In the genomic region with DNA sequence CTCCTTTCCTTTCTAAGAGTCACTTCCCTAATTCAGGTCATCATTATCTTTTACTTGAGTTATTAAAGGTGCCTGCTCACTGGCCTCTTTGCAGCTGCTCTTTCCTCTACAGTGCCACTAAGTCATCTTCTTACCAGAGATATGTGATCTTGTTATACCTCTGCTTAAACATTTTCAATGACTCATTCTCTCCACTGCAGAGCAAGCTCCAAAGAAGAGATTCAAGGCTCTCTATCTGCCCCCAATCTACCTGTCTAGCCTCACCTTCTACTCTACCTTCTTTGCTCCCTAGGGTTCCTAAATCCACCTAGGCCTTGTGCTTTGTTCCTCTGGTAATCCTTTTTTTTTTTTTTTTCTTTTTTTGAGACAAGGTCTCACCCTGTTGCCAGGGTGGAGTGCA, we compare ENCODE assay signal across 2 cellular contexts.
A peak's percentile ranks its signal among the peaks of the same experiment; 100 is the strongest.
TF ChIP-seq lines count a peak whose summit lies in the region.

No MANE protein-coding gene starts in this region.

TF ChIP-seq in K562, 482 proteins besides CTCF, POLR2A, EP300 and RAD21:
- no peak for TF ChIP-seq JUND (IDR thresholded peaks at IDR 0.05; ENCODE audit: borderline replicate concordance, low read depth, low read length)
- peak; percentile 20; the same call in 1 of the 3 replicates for TF ChIP-seq JUND (tag; IDR thresholded peaks at IDR 0.05; ENCODE audit: borderline replicate concordance, low read depth, low read length)
- TF ChIP-seq TGIF2 (CRISPR knock-in tag; IDR thresholded peaks at IDR 0.05): no peak
- TF ChIP-seq IFI16 (CRISPR knock-in tag; IDR thresholded peaks at IDR 0.05): no peak
- no peak for TF ChIP-seq ZC3H11A (IDR thresholded peaks at IDR 0.05; ENCODE audit: low read depth, low read length)
- no peak for TF ChIP-seq ZNF75A (CRISPR knock-in tag; IDR thresholded peaks at IDR 0.05)
- no peak for TF ChIP-seq SRF (CRISPR knock-in tag; IDR thresholded peaks at IDR 0.05)
- no peak for TF ChIP-seq KAT2B (IDR thresholded peaks at IDR 0.05; ENCODE audit: low read depth, low read length)
- TF ChIP-seq ZNF184 (CRISPR knock-in tag; IDR thresholded peaks at IDR 0.05): no peak
- TF ChIP-seq, protein P1, sequence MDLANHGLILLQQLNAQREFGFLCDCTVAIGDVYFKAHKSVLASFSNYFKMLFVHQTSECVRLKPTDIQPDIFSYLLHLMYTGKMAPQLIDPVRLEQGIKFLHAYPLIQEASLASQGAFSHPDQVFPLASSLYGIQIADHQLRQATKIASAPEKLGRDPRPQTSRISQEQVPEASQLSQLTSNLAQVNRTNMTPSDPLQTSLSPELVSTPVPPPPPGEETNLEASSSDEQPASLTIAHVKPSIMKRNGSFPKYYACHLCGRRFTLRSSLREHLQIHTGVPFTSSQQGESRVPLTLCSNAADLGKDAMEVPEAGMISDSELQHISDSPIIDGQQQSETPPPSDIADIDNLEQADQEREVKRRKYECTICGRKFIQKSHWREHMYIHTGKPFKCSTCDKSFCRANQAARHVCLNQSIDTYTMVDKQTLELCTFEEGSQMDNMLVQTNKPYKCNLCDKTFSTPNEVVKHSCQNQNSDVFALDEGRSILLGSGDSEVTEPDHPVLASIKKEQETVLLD (IDR thresholded peaks at IDR 0.05): no peak
- TF ChIP-seq PTRF (tag; IDR thresholded peaks at IDR 0.05): no peak
- no peak for TF ChIP-seq SRSF7 (optimal IDR thresholded peaks at IDR 0.05; ENCODE audit: low read depth, low read length)
- TF ChIP-seq BDP1 (IDR thresholded peaks at IDR 0.05; ENCODE audit: insufficient read depth, insufficient read length): no peak
- no peak for TF ChIP-seq SMC3 (conservative IDR thresholded peaks at IDR 0.05; ENCODE audit: insufficient read depth, low read depth, low read length)
- TF ChIP-seq, protein P2, sequence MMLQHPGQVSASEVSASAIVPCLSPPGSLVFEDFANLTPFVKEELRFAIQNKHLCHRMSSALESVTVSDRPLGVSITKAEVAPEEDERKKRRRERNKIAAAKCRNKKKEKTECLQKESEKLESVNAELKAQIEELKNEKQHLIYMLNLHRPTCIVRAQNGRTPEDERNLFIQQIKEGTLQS (IDR thresholded peaks at IDR 0.05): 0 out of 2 replicates have a peak, but pooled peaks have one; percentile 7
- TF ChIP-seq, protein P2 (CRISPR knock-in tag; conservative IDR thresholded peaks at IDR 0.05): no peak
- peak; percentile 80 for TF ChIP-seq ZEB2 (IDR thresholded peaks at IDR 0.05)
- TF ChIP-seq FOSL1 (tag; conservative IDR thresholded peaks at IDR 0.05): 0 out of 2 replicates have a peak, but pooled peaks have one; percentile 43
- TF ChIP-seq SPI1 (IDR thresholded peaks at IDR 0.05; ENCODE audit: borderline replicate concordance, low read depth, low read length): 0 out of 2 replicates have a peak, but pooled peaks have one; percentile 29

TF ChIP-seq in HepG2, 621 proteins besides CTCF, POLR2A, EP300 and RAD21:
- TF ChIP-seq FLYWCH1 (CRISPR knock-in tag; IDR thresholded peaks at IDR 0.05) (no peak), RELA (CRISPR knock-in tag; IDR thresholded peaks at IDR 0.05) (no peak), ZNF883 (CRISPR knock-in tag; IDR thresholded peaks at IDR 0.05; ENCODE audit: not compliant biosample characterization) (no peak), ZNF747 (CRISPR knock-in tag; IDR thresholded peaks at IDR 0.05; ENCODE audit: borderline replicate concordance) (no peak), KDM1A (CRISPR knock-in tag; IDR thresholded peaks at IDR 0.05) (no peak), TMF1 (CRISPR knock-in tag; IDR thresholded peaks at IDR 0.05; ENCODE audit: low read depth) (no peak), ZSCAN22 (CRISPR knock-in tag; IDR thresholded peaks at IDR 0.05) (no peak), JUND (CRISPR knock-in tag; IDR thresholded peaks at IDR 0.05) (no peak), ISL2 (CRISPR knock-in tag; IDR thresholded peaks at IDR 0.05) (no peak), MEIS2 (CRISPR knock-in tag; IDR thresholded peaks at IDR 0.05) (no peak), SSRP1 (CRISPR knock-in tag; IDR thresholded peaks at IDR 0.05) (no peak), RXRA (CRISPR knock-in tag; IDR thresholded peaks at IDR 0.05) (no peak)
- TF ChIP-seq, protein P3, sequence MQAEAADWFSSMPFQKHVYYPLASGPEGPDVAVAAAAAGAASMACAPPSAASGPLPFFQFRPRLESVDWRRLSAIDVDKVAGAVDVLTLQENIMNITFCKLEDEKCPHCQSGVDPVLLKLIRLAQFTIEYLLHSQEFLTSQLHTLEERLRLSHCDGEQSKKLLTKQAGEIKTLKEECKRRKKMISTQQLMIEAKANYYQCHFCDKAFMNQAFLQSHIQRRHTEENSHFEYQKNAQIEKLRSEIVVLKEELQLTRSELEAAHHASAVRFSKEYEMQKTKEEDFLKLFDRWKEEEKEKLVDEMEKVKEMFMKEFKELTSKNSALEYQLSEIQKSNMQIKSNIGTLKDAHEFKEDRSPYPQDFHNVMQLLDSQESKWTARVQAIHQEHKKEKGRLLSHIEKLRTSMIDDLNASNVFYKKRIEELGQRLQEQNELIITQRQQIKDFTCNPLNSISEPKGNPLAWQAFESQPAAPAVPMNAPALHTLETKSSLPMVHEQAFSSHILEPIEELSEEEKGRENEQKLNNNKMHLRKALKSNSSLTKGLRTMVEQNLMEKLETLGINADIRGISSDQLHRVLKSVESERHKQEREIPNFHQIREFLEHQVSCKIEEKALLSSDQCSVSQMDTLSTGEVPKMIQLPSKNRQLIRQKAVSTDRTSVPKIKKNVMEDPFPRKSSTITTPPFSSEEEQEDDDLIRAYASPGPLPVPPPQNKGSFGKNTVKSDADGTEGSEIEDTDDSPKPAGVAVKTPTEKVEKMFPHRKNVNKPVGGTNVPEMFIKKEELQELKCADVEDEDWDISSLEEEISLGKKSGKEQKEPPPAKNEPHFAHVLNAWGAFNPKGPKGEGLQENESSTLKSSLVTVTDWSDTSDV (CRISPR knock-in tag; IDR thresholded peaks at IDR 0.05): no peak
- TF ChIP-seq, protein P4, sequence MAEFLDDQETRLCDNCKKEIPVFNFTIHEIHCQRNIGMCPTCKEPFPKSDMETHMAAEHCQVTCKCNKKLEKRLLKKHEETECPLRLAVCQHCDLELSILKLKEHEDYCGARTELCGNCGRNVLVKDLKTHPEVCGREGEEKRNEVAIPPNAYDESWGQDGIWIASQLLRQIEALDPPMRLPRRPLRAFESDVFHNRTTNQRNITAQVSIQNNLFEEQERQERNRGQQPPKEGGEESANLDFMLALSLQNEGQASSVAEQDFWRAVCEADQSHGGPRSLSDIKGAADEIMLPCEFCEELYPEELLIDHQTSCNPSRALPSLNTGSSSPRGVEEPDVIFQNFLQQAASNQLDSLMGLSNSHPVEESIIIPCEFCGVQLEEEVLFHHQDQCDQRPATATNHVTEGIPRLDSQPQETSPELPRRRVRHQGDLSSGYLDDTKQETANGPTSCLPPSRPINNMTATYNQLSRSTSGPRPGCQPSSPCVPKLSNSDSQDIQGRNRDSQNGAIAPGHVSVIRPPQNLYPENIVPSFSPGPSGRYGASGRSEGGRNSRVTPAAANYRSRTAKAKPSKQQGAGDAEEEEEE (CRISPR knock-in tag; IDR thresholded peaks at IDR 0.05; ENCODE audit: borderline replicate concordance): no peak
TF ChIP-seq in HepG2: peak in this region for 0.
